Comparison of ENCODE assay signal across 8 cellular contexts in genomic region chr17:56594528-56595418, GRCh38. TPM values are rescaled to one million over a fixed set of nuclear protein-coding genes. Genes with fewer than 3 reads are reported as not detected.
DNase-seq lines count a peak whose midpoint lies in the region; ATAC-seq and TF ChIP-seq lines count a peak whose summit lies in the region.

No MANE protein-coding gene starts in this region.

- H3K27ac ChIP-seq in Peyer's patch (peak overlapping the region in 1 of 4 donors; percentile 33), left lung (no peak overlapping the region), suprapubic skin (no peak overlapping the region)

- H3K36me3 ChIP-seq in Peyer's patch (no peaks in the 10 kb centered on the region), left lung (no peaks in the 10 kb centered on the region), suprapubic skin (no peaks in the 10 kb centered on the region)

- TF ChIP-seq EP300 in suprapubic skin (IDR thresholded peaks at IDR 0.05) = no peak

- TF ChIP-seq POLR2A in Peyer's patch (IDR thresholded peaks at IDR 0.05) (no peak), suprapubic skin (IDR thresholded peaks at IDR 0.05) (no peak)

- ATAC-seq in left lung = peak; percentile 1

- intact Hi-C loops in left lung (cut with DNase I) = loop anchor here in 1 of 2 donors (5.0 to 10.0 kb wide), 2 partner anchors 118 to 190 kb away; no protein-coding TSS in a partner anchor

- in situ Hi-C loops in astrocyte of the cerebellum (cut with HindIII; ENCODE audit: low sequenced_read_pairs) = no loop called here

- H3K4me3 ChIP-seq in Peyer's patch (peak overlapping the region; percentile 29 to 59 (median 50)), astrocyte of the cerebellum (ENCODE audit: low read depth, low read length) (peak overlapping the region; percentile 41), left lung (peak overlapping the region; percentile 31 to 47), suprapubic skin (peak overlapping the region; percentile 70)

- peaks cover 0 to 51% (median 28%) of the 10 kb centered on the region in 4 donors for H3K4me1 ChIP-seq in Peyer's patch
- peaks cover 13 to 53% of the 10 kb centered on the region in 2 donors for H3K4me1 ChIP-seq in left lung
- peaks cover 55% of the 10 kb centered on the region for H3K4me1 ChIP-seq in suprapubic skin

- DNase-seq in SKM-1 treated with dmso at 0.1 percent for 144 hours (lab: John Stamatoyannopoulos, UW; ENCODE audit: unreplicated experiment) (peak; percentile 13), SKM-1 (lab: John Stamatoyannopoulos, UW; ENCODE audit: unreplicated experiment) (no peak), Peyer's patch (peak in 1 of 3 donors; percentile 46), astrocyte of the cerebellum (ENCODE audit: low read depth) (no peak), left lung (peak; percentile 35 to 76), suprapubic skin (ENCODE audit: low spot score in 2 of 2) (no peak), AML-193 (lab: John Stamatoyannopoulos, UW) (no peak), iPS-NIHi7 (ENCODE audit: extremely low spot score) (no peak)

- peaks cover 0 to 24% of the 10 kb centered on the region in 2 donors for H3K27me3 ChIP-seq in Peyer's patch
- H3K27me3 ChIP-seq in left lung = peaks cover 32 to 96% of the 10 kb centered on the region in 2 donors
- peaks cover 94% of the 10 kb centered on the region for H3K27me3 ChIP-seq in suprapubic skin

- WGBS in suprapubic skin = 2% methylated on average over 36 of the region's 50 CpGs

- H3K9me3 ChIP-seq in Peyer's patch = no peaks in the 10 kb centered on the region
- H3K9me3 ChIP-seq in left lung = no peaks in the 10 kb centered on the region
- H3K9me3 ChIP-seq in suprapubic skin = no peaks in the 10 kb centered on the region

- no peak for TF ChIP-seq CTCF in Peyer's patch (IDR thresholded peaks at IDR 0.05)
- peak; percentile 2 for TF ChIP-seq CTCF in astrocyte of the cerebellum (IDR thresholded peaks at IDR 0.05; ENCODE audit: low read depth, low read length, missing control alignments)
- no peak for TF ChIP-seq CTCF in left lung (IDR thresholded peaks at IDR 0.05)
- no peak for TF ChIP-seq CTCF in suprapubic skin (IDR thresholded peaks at IDR 0.05)

RNA-seq across cellular contexts. Expression of gene NOG, which starts 1.3 kb away (rescaled TPM):
- total RNA-seq in Peyer's patch (under 1 TPM in 1 of 4 donors, not detected in 3; 0.40 TPM), left lung (1 to 10 TPM in 1 of 2 donors, under 1 TPM in 1; 0.55 to 2.2 TPM), suprapubic skin (1 to 10 TPM in 1 of 4 donors, under 1 TPM in 1, not detected in 2; 0.30 to 1.0 TPM)

Comparison
In these comparisons a context has a peak if more than half of its experiments do, and no peak if none do; other contexts are left out.
1. DNase-seq: peak in SKM-1 treated with dmso at 0.1 percent for 144 hours (single experiment) and left lung (2 of 2); none in SKM-1 (single experiment), astrocyte of the cerebellum (single experiment), suprapubic skin (0 of 2), AML-193 (0 of 2) and iPS-NIHi7 (single experiment).
2. Peak in every context shown above with its lines, with median percentiles within 50 percentile points of each other: H3K4me3 ChIP-seq.